1 cellular context compared by ENCODE assay signal in genomic region chr9:114117614-114117995, GRCh38.
A peak's percentile ranks its signal among the peaks of the same experiment; 100 is the strongest.
TF ChIP-seq lines count a peak whose summit lies in the region.

No MANE protein-coding gene starts in this region.

TF ChIP-seq in HepG2, 621 proteins besides CTCF, POLR2A, EP300 and RAD21 (continued from another document and continues in another):
- peak; percentile 8; the same call in 1 of the 2 replicates for TF ChIP-seq ZNF574 (CRISPR knock-in tag; IDR thresholded peaks at IDR 0.05)
- TF ChIP-seq CCDC6 (CRISPR knock-in tag; IDR thresholded peaks at IDR 0.05): no peak
- TF ChIP-seq KLF11 (CRISPR knock-in tag; IDR thresholded peaks at IDR 0.05): no peak
- no peak for TF ChIP-seq ADNP (CRISPR knock-in tag; IDR thresholded peaks at IDR 0.05)
- no peak for TF ChIP-seq NFE2L2 (IDR thresholded peaks at IDR 0.05; ENCODE audit: low read length)
- no peak for TF ChIP-seq TAF15 (IDR thresholded peaks at IDR 0.05; ENCODE audit: low read depth, low read length, poor library complexity, severe bottlenecking)
- TF ChIP-seq ETS1 (CRISPR knock-in tag; IDR thresholded peaks at IDR 0.05): no peak
- 0 out of 2 replicates have a peak, but pooled peaks have one; percentile 4 for TF ChIP-seq SMAD1 (CRISPR knock-in tag; IDR thresholded peaks at IDR 0.05; ENCODE audit: borderline replicate concordance, low read depth)
- TF ChIP-seq ZBTB7A (CRISPR knock-in tag; IDR thresholded peaks at IDR 0.05): no peak
- no peak for TF ChIP-seq MLLT10 (CRISPR knock-in tag; IDR thresholded peaks at IDR 0.05)
- TF ChIP-seq ZNF841 (CRISPR knock-in tag; IDR thresholded peaks at IDR 0.05; ENCODE audit: borderline replicate concordance): no peak
- no peak for TF ChIP-seq TAF1 (CRISPR knock-in tag; IDR thresholded peaks at IDR 0.05)
- no peak for TF ChIP-seq NBN (conservative IDR thresholded peaks at IDR 0.05)
- TF ChIP-seq PBX2 (CRISPR knock-in tag; IDR thresholded peaks at IDR 0.05): no peak
- TF ChIP-seq ZSCAN31 (CRISPR knock-in tag; IDR thresholded peaks at IDR 0.05; ENCODE audit: low read depth): no peak
- TF ChIP-seq, protein P1, sequence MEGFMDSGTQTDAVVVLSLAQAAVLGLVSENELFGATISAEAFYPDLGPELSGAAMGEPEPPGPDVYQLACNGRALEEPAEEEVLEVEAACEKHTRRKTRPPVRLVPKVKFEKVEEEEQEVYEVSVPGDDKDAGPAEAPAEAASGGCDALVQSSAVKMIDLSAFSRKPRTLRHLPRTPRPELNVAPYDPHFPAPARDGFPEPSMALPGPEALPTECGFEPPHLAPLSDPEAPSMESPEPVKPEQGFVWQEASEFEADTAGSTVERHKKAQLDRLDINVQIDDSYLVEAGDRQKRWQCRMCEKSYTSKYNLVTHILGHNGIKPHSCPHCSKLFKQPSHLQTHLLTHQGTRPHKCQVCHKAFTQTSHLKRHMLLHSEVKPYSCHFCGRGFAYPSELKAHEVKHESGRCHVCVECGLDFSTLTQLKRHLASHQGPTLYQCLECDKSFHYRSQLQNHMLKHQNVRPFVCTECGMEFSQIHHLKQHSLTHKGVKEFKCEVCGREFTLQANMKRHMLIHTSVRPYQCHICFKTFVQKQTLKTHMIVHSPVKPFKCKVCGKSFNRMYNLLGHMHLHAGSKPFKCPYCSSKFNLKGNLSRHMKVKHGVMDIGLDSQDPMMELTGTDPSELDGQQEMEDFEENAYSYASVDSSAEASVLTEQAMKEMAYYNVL (CRISPR knock-in tag; IDR thresholded peaks at IDR 0.05; ENCODE audit: borderline replicate concordance): no peak
- no peak for TF ChIP-seq HOXD1 (CRISPR knock-in tag; IDR thresholded peaks at IDR 0.05)
- no peak for TF ChIP-seq ZNF777 (CRISPR knock-in tag; IDR thresholded peaks at IDR 0.05)
- TF ChIP-seq DZIP1 (CRISPR knock-in tag; IDR thresholded peaks at IDR 0.05): no peak
- no peak for TF ChIP-seq ZNF44 (CRISPR knock-in tag; IDR thresholded peaks at IDR 0.05)
- peak; percentile 81 for TF ChIP-seq GATAD2A (CRISPR knock-in tag; IDR thresholded peaks at IDR 0.05)
- TF ChIP-seq, protein P2, sequence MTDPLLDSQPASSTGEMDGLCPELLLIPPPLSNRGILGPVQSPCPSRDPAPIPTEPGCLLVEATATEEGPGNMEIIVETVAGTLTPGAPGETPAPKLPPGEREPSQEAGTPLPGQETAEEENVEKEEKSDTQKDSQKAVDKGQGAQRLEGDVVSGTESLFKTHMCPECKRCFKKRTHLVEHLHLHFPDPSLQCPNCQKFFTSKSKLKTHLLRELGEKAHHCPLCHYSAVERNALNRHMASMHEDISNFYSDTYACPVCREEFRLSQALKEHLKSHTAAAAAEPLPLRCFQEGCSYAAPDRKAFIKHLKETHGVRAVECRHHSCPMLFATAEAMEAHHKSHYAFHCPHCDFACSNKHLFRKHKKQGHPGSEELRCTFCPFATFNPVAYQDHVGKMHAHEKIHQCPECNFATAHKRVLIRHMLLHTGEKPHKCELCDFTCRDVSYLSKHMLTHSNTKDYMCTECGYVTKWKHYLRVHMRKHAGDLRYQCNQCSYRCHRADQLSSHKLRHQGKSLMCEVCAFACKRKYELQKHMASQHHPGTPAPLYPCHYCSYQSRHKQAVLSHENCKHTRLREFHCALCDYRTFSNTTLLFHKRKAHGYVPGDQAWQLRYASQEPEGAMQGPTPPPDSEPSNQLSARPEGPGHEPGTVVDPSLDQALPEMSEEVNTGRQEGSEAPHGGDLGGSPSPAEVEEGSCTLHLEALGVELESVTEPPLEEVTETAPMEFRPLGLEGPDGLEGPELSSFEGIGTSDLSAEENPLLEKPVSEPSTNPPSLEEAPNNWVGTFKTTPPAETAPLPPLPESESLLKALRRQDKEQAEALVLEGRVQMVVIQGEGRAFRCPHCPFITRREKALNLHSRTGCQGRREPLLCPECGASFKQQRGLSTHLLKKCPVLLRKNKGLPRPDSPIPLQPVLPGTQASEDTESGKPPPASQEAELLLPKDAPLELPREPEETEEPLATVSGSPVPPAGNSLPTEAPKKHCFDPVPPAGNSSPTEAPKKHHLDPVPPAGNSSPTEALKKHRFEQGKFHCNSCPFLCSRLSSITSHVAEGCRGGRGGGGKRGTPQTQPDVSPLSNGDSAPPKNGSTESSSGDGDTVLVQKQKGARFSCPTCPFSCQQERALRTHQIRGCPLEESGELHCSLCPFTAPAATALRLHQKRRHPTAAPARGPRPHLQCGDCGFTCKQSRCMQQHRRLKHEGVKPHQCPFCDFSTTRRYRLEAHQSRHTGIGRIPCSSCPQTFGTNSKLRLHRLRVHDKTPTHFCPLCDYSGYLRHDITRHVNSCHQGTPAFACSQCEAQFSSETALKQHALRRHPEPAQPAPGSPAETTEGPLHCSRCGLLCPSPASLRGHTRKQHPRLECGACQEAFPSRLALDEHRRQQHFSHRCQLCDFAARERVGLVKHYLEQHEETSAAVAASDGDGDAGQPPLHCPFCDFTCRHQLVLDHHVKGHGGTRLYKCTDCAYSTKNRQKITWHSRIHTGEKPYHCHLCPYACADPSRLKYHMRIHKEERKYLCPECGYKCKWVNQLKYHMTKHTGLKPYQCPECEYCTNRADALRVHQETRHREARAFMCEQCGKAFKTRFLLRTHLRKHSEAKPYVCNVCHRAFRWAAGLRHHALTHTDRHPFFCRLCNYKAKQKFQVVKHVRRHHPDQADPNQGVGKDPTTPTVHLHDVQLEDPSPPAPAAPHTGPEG (CRISPR knock-in tag; IDR thresholded peaks at IDR 0.05): no peak; the same call in 1 of the 2 replicates
- TF ChIP-seq ZNF773 (CRISPR knock-in tag; IDR thresholded peaks at IDR 0.05; ENCODE audit: borderline replicate concordance): no peak
- TF ChIP-seq ZNF597 (CRISPR knock-in tag; IDR thresholded peaks at IDR 0.05): no peak
- TF ChIP-seq, protein P3, sequence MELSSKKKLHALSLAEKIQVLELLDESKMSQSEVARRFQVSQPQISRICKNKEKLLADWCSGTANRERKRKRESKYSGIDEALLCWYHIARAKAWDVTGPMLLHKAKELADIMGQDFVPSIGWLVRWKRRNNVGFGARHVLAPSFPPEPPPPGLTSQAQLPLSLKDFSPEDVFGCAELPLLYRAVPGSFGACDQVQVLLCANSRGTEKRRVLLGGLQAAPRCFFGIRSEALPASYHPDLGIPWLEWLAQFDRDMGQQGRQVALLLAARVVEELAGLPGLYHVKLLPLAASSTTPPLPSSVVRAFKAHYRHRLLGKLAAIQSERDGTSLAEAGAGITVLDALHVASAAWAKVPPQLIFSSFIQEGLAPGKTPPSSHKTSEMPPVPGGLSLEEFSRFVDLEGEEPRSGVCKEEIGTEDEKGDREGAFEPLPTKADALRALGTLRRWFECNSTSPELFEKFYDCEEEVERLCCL (CRISPR knock-in tag; IDR thresholded peaks at IDR 0.05; ENCODE audit: borderline replicate concordance): no peak
- 0 out of 2 replicates have a peak, but pooled peaks have one; percentile 33 for TF ChIP-seq JUN (CRISPR knock-in tag; IDR thresholded peaks at IDR 0.05)
- TF ChIP-seq, protein P4, sequence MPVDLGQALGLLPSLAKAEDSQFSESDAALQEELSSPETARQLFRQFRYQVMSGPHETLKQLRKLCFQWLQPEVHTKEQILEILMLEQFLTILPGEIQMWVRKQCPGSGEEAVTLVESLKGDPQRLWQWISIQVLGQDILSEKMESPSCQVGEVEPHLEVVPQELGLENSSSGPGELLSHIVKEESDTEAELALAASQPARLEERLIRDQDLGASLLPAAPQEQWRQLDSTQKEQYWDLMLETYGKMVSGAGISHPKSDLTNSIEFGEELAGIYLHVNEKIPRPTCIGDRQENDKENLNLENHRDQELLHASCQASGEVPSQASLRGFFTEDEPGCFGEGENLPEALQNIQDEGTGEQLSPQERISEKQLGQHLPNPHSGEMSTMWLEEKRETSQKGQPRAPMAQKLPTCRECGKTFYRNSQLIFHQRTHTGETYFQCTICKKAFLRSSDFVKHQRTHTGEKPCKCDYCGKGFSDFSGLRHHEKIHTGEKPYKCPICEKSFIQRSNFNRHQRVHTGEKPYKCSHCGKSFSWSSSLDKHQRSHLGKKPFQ (CRISPR knock-in tag; IDR thresholded peaks at IDR 0.05; ENCODE audit: insufficient replicate concordance): no peak
- TF ChIP-seq ZBTB3 (CRISPR knock-in tag; IDR thresholded peaks at IDR 0.05; ENCODE audit: borderline replicate concordance, low read depth): 0 out of 2 replicates have a peak, but pooled peaks have one; percentile 35
- TF ChIP-seq RARA (CRISPR knock-in tag; IDR thresholded peaks at IDR 0.05): peak; percentile 61; the same call in 1 of the 2 replicates
- no peak for TF ChIP-seq EEA1 (CRISPR knock-in tag; IDR thresholded peaks at IDR 0.05; ENCODE audit: borderline replicate concordance)
- no peak for TF ChIP-seq ZFP37 (CRISPR knock-in tag; IDR thresholded peaks at IDR 0.05; ENCODE audit: borderline replicate concordance)
- no peak for TF ChIP-seq PLRG1 (conservative IDR thresholded peaks at IDR 0.05)
- TF ChIP-seq KDM4B (CRISPR knock-in tag; IDR thresholded peaks at IDR 0.05): peak; percentile 31; the same call in 1 of the 2 replicates
- TF ChIP-seq RFXAP (CRISPR knock-in tag; IDR thresholded peaks at IDR 0.05; ENCODE audit: borderline replicate concordance): no peak
- TF ChIP-seq ZSCAN9 (CRISPR knock-in tag; IDR thresholded peaks at IDR 0.05; ENCODE audit: borderline replicate concordance): no peak
- TF ChIP-seq MED1 (CRISPR knock-in tag; IDR thresholded peaks at IDR 0.05): peak; percentile 36; the same call in 1 of the 2 replicates
- TF ChIP-seq KMT2B (CRISPR knock-in tag; IDR thresholded peaks at IDR 0.05): no peak; the same call in 1 of the 2 replicates
- peak; percentile 28; the same call in 1 of the 2 replicates for TF ChIP-seq ATF1 (CRISPR knock-in tag; IDR thresholded peaks at IDR 0.05)
- TF ChIP-seq ZMYM4 (CRISPR knock-in tag; IDR thresholded peaks at IDR 0.05): no peak
- no peak for TF ChIP-seq NFE2 (CRISPR knock-in tag; IDR thresholded peaks at IDR 0.05)
- 0 out of 2 replicates have a peak, but pooled peaks have one; percentile 16 for TF ChIP-seq SIN3A (IDR thresholded peaks at IDR 0.05; ENCODE audit: borderline replicate concordance, low read depth, low read length)
- peak; percentile 52; the same call in 1 of the 2 replicates for TF ChIP-seq HHEX (CRISPR knock-in tag; IDR thresholded peaks at IDR 0.05)
- TF ChIP-seq CBFB (CRISPR knock-in tag; IDR thresholded peaks at IDR 0.05): no peak; the same call in 1 of the 2 replicates
- TF ChIP-seq ZNF788 (CRISPR knock-in tag; IDR thresholded peaks at IDR 0.05; ENCODE audit: borderline replicate concordance): no peak
- TF ChIP-seq SP4 (CRISPR knock-in tag; IDR thresholded peaks at IDR 0.05): no peak
